ENCODE assay signal across 8 cellular contexts in genomic region chr19:43901395-43902390, GRCh38. TPM values are rescaled to one million over a fixed set of nuclear protein-coding genes. Genes with fewer than 3 reads are reported as not detected.
DNase-seq lines count a peak whose midpoint lies in the region; ATAC-seq and TF ChIP-seq lines count a peak whose summit lies in the region.

No MANE protein-coding gene starts in this region.

- no peak for TF ChIP-seq CTCF in GM12865 (IDR thresholded peaks at IDR 0.05; ENCODE audit: insufficient read depth, low read depth, low read length, missing control alignments)
- TF ChIP-seq CTCF in glutamatergic neuron (IDR thresholded peaks at IDR 0.05; ENCODE audit: partially characterized antibody, unreplicated experiment) = no peak

- peaks cover 8% of the 10 kb centered on the region for H3K4me1 ChIP-seq in stomach smooth muscle (ENCODE audit: control insufficient read depth, insufficient read depth, low read length)

- H3K4me1 Mint-ChIP-seq in activated naive CD8-positive, alpha-beta T cell (ENCODE audit: low read depth) = peaks cover 19% of the 10 kb centered on the region
- H3K4me1 Mint-ChIP-seq in glutamatergic neuron (ENCODE audit: low read depth, unreplicated experiment) = peaks cover 5% of the 10 kb centered on the region

- H3K27me3 ChIP-seq in stomach smooth muscle (ENCODE audit: control insufficient read depth in 1 of 2, insufficient read depth in 2 of 2, low read length in 2 of 2) = no peaks in the 10 kb centered on the region

- H3K27me3 Mint-ChIP-seq in activated naive CD8-positive, alpha-beta T cell = no peaks in the 10 kb centered on the region
- no peaks in the 10 kb centered on the region for H3K27me3 Mint-ChIP-seq in glutamatergic neuron (ENCODE audit: unreplicated experiment)

- H3K9me3 Mint-ChIP-seq in activated naive CD8-positive, alpha-beta T cell (ENCODE audit: low read depth) = peaks cover 26% of the 10 kb centered on the region
- peaks cover 9% of the 10 kb centered on the region for H3K9me3 Mint-ChIP-seq in glutamatergic neuron (ENCODE audit: unreplicated experiment)

- peaks cover 14 to 18% of the 10 kb centered on the region in 2 donors for H3K9me3 ChIP-seq in stomach smooth muscle (ENCODE audit: control insufficient read depth in 2 of 2, low read length in 2 of 2)

- ATAC-seq in HG03135 (IDR thresholded peaks at IDR 0.05; ENCODE audit: unreplicated experiment) = peak; percentile 86

- H3K4me3 Mint-ChIP-seq in activated naive CD8-positive, alpha-beta T cell = peak overlapping the region; percentile 93
- H3K4me3 Mint-ChIP-seq in glutamatergic neuron (ENCODE audit: unreplicated experiment) = peak overlapping the region; percentile 97

- H3K36me3 Mint-ChIP-seq in activated naive CD8-positive, alpha-beta T cell = peaks cover 60% of the 10 kb centered on the region
- peaks cover 26% of the 10 kb centered on the region for H3K36me3 Mint-ChIP-seq in glutamatergic neuron (ENCODE audit: unreplicated experiment)

- peak overlapping the region; percentile 61 for H3K27ac Mint-ChIP-seq in activated naive CD8-positive, alpha-beta T cell
- peak overlapping the region; percentile 65 for H3K27ac Mint-ChIP-seq in glutamatergic neuron (ENCODE audit: unreplicated experiment)

- peak overlapping the region; percentile 56 to 74 for H3K9ac ChIP-seq in stomach smooth muscle (ENCODE audit: low read length in 2 of 2)

- H3K27ac ChIP-seq in stomach smooth muscle (ENCODE audit: low read length) = no peak overlapping the region

- peak overlapping the region; percentile 73 for H3K4me3 ChIP-seq in GM12865 (ENCODE audit: low read depth, low read length)
- peak overlapping the region; percentile 82 to 94 for H3K4me3 ChIP-seq in stomach smooth muscle (ENCODE audit: low read length in 2 of 2)

- DNase-seq in GM12865 (ENCODE audit: low read depth) (peak; percentile 87), SK-N-DZ (ENCODE audit: low spot score) (peak; percentile 85), glutamatergic neuron (peak; percentile 85), non-pigmented ciliary epithelial cell (ENCODE audit: low read depth) (peak; percentile 55), NCI-H2196 treated with DMSO at 0.1 percent for 48 hours (lab: John Stamatoyannopoulos, UW; ENCODE audit: unreplicated experiment) (no peak)

- peaks cover 0 to 7% of the 10 kb centered on the region in 2 donors for H3K36me3 ChIP-seq in stomach smooth muscle (ENCODE audit: control insufficient read depth in 2 of 2, insufficient read depth in 2 of 2, low read length in 2 of 2)

RNA-seq across cellular contexts. Expression of gene ZNF404, which starts 17.9 kb away (rescaled TPM):
- polyA plus RNA-seq in SK-N-DZ (2014; cell fraction: cytosol; rRNA removed) = 1.8 and 3.9 TPM in 2 replicates
- polyA plus RNA-seq in SK-N-DZ (2014; cell fraction: nucleus; rRNA removed) = 3.2 and 6.3 TPM in 2 replicates
- 3.0 TPM for total RNA-seq in glutamatergic neuron (ENCODE audit: unreplicated experiment)

RNA-seq across cellular contexts. Expression of gene ZNF45, which starts 33.4 kb away (rescaled TPM):
- 5.3 and 6.0 TPM in 2 replicates for polyA plus RNA-seq in SK-N-DZ (2014; cell fraction: cytosol; rRNA removed)
- polyA plus RNA-seq in SK-N-DZ (2014; cell fraction: nucleus; rRNA removed) = 8.5 and 11.6 TPM in 2 replicates
- total RNA-seq in glutamatergic neuron (ENCODE audit: unreplicated experiment) = 12.1 TPM

RNA-seq across cellular contexts. Expression of gene ZNF221, which starts 49.3 kb away (rescaled TPM):
- polyA plus RNA-seq in SK-N-DZ (2014; cell fraction: cytosol; rRNA removed) = 0.37 and 2.1 TPM in 2 replicates
- 0.96 and 4.9 TPM in 2 replicates for polyA plus RNA-seq in SK-N-DZ (2014; cell fraction: nucleus; rRNA removed)
- 16.1 TPM for total RNA-seq in glutamatergic neuron (ENCODE audit: unreplicated experiment)
